1 cellular context compared by ENCODE assay signal in genomic region chr18:63980027-63980426, GRCh38.
TF ChIP-seq lines count a peak whose summit lies in the region.

No MANE protein-coding gene starts in this region.

TF ChIP-seq in HepG2, 621 proteins besides CTCF, POLR2A, EP300 and RAD21 (continued from another document):
- TF ChIP-seq, protein P1, sequence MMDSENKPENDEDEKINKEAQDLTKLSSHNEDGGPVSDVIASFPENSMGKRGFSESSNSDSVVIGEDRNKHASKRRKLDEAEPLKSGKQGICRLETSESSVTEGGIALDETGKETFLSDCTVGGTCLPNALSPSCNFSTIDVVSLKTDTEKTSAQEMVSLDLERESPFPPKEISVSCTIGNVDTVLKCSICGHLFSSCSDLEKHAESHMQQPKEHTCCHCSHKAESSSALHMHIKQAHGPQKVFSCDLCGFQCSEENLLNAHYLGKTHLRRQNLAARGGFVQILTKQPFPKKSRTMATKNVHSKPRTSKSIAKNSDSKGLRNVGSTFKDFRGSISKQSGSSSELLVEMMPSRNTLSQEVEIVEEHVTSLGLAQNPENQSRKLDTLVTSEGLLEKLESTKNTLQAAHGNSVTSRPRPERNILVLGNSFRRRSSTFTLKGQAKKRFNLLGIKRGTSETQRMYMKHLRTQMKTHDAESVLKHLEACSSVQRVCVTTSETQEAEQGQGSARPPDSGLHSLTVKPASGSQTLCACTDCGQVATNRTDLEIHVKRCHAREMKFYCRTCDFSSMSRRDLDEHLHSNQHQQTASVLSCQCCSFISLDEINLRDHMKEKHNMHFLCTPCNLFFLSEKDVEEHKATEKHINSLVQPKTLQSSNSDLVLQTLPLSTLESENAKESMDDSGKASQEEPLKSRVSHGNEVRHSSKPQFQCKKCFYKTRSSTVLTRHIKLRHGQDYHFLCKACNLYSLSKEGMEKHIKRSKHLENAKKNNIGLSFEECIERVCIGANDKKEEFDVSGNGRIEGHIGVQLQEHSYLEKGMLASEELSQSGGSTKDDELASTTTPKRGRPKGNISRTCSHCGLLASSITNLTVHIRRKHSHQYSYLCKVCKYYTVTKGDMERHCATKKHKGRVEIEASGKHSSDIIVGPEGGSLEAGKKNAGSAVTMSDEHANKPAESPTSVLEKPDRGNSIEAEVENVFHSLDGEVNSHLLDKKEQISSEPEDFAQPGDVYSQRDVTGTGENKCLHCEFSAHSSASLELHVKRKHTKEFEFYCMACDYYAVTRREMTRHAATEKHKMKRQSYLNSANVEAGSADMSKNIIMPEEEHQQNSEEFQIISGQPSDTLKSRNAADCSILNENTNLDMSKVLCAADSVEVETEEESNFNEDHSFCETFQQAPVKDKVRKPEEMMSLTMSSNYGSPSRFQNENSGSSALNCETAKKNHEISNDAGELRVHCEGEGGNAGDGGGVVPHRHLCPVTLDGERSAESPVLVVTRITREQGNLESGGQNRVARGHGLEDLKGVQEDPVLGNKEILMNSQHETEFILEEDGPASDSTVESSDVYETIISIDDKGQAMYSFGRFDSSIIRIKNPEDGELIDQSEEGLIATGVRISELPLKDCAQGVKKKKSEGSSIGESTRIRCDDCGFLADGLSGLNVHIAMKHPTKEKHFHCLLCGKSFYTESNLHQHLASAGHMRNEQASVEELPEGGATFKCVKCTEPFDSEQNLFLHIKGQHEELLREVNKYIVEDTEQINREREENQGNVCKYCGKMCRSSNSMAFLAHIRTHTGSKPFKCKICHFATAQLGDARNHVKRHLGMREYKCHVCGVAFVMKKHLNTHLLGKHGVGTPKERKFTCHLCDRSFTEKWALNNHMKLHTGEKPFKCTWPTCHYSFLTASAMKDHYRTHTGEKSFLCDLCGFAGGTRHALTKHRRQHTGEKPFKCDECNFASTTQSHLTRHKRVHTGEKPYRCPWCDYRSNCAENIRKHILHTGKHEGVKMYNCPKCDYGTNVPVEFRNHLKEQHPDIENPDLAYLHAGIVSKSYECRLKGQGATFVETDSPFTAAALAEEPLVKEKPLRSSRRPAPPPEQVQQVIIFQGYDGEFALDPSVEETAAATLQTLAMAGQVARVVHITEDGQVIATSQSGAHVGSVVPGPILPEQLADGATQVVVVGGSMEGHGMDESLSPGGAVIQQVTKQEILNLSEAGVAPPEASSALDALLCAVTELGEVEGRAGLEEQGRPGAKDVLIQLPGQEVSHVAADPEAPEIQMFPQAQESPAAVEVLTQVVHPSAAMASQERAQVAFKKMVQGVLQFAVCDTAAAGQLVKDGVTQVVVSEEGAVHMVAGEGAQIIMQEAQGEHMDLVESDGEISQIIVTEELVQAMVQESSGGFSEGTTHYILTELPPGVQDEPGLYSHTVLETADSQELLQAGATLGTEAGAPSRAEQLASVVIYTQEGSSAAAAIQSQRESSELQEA (CRISPR knock-in tag; IDR thresholded peaks at IDR 0.05; ENCODE audit: not compliant biosample characterization): no peak
- no peak for TF ChIP-seq ZBTB26 (CRISPR knock-in tag; IDR thresholded peaks at IDR 0.05; ENCODE audit: borderline replicate concordance)
- TF ChIP-seq REXO4 (CRISPR knock-in tag; IDR thresholded peaks at IDR 0.05; ENCODE audit: borderline replicate concordance): no peak
- no peak for TF ChIP-seq ZKSCAN8 (CRISPR knock-in tag; IDR thresholded peaks at IDR 0.05; ENCODE audit: borderline replicate concordance)
- no peak for TF ChIP-seq KLF6 (CRISPR knock-in tag; IDR thresholded peaks at IDR 0.05)
- TF ChIP-seq ZEB1 (IDR thresholded peaks at IDR 0.05; ENCODE audit: insufficient replicate concordance, low read depth): no peak
- TF ChIP-seq ZFP91 (CRISPR knock-in tag; IDR thresholded peaks at IDR 0.05; ENCODE audit: borderline replicate concordance): no peak
- no peak for TF ChIP-seq TBX2 (CRISPR knock-in tag; IDR thresholded peaks at IDR 0.05; ENCODE audit: borderline replicate concordance)
